In the genomic region with DNA sequence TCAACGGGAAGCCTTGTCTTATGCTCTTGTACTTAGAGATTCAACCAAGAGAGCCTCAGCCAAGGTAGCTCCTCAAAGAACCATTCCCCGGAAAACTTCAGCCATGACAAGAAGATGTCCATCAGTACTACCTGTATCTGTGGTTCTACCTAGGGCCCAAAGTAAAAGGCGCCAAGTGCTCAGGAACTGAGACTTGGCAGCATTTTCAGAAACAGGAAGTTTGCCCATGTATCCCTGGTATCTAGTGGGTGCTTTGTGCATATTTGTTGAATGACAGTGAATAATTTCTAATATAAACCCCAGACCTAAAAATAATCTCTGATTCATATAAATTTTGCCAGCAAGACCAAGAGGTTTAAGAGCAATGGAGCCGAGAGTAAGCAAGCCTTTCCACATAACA, we compare ENCODE assay signal across 1 cellular context.
TF ChIP-seq lines count a peak whose summit lies in the region.

No MANE protein-coding gene starts in this region.

TF ChIP-seq in SK-N-SH treated with all-trans-retinoic acid at 6 μM for 48 hours, 23 proteins besides CTCF, POLR2A, EP300 and RAD21 (continued from another document):
- TF ChIP-seq, protein P1, sequence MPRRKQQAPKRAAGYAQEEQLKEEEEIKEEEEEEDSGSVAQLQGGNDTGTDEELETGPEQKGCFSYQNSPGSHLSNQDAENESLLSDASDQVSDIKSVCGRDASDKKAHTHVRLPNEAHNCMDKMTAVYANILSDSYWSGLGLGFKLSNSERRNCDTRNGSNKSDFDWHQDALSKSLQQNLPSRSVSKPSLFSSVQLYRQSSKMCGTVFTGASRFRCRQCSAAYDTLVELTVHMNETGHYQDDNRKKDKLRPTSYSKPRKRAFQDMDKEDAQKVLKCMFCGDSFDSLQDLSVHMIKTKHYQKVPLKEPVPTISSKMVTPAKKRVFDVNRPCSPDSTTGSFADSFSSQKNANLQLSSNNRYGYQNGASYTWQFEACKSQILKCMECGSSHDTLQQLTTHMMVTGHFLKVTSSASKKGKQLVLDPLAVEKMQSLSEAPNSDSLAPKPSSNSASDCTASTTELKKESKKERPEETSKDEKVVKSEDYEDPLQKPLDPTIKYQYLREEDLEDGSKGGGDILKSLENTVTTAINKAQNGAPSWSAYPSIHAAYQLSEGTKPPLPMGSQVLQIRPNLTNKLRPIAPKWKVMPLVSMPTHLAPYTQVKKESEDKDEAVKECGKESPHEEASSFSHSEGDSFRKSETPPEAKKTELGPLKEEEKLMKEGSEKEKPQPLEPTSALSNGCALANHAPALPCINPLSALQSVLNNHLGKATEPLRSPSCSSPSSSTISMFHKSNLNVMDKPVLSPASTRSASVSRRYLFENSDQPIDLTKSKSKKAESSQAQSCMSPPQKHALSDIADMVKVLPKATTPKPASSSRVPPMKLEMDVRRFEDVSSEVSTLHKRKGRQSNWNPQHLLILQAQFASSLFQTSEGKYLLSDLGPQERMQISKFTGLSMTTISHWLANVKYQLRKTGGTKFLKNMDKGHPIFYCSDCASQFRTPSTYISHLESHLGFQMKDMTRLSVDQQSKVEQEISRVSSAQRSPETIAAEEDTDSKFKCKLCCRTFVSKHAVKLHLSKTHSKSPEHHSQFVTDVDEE (CRISPR knock-in tag; IDR thresholded peaks at IDR 0.05) = no peak
- no peak for TF ChIP-seq OSR1 (CRISPR knock-in tag; IDR thresholded peaks at IDR 0.05)
- TF ChIP-seq ZFP30 (CRISPR knock-in tag; IDR thresholded peaks at IDR 0.05) = no peak
- no peak for TF ChIP-seq SNAI2 (CRISPR knock-in tag; IDR thresholded peaks at IDR 0.05)
- TF ChIP-seq, protein P2, sequence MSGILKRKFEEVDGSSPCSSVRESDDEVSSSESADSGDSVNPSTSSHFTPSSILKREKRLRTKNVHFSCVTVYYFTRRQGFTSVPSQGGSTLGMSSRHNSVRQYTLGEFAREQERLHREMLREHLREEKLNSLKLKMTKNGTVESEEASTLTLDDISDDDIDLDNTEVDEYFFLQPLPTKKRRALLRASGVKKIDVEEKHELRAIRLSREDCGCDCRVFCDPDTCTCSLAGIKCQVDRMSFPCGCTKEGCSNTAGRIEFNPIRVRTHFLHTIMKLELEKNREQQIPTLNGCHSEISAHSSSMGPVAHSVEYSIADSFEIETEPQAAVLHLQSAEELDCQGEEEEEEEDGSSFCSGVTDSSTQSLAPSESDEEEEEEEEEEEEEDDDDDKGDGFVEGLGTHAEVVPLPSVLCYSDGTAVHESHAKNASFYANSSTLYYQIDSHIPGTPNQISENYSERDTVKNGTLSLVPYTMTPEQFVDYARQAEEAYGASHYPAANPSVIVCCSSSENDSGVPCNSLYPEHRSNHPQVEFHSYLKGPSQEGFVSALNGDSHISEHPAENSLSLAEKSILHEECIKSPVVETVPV (CRISPR knock-in tag; IDR thresholded peaks at IDR 0.05) = no peak
- no peak for TF ChIP-seq ISL1 (CRISPR knock-in tag; IDR thresholded peaks at IDR 0.05)
- no peak for TF ChIP-seq CREB5 (CRISPR knock-in tag; IDR thresholded peaks at IDR 0.05; ENCODE audit: low read depth)
- TF ChIP-seq ZNF565 (CRISPR knock-in tag; conservative IDR thresholded peaks at IDR 0.05; ENCODE audit: low read depth) = no peak
